In the genomic region with DNA sequence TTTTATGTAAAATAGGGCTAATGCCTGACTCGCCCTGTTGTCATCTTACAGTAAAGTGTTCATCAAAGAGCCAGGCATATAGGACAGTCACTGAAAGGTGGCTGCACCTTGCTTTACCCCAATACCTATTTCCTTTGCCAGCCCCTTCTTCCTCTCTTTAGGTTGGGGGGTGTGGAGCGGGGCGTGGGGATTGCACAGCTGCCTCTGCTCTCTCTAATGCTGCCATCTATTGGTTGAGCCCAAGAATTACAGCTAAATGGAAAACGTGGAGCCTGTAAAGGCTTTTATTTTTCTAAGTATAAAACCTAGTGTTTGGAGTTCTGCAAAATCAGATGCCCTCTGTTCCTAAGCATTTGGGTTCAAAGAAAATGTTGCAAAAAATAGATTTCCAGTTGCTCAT, we compare ENCODE assay signal across 12 cellular contexts. TPM values are rescaled to one million over a fixed set of nuclear protein-coding genes. Genes with fewer than 3 reads are reported as not detected.
DNase-seq lines count a peak whose midpoint lies in the region; ATAC-seq, FAIRE-seq and TF ChIP-seq lines count a peak whose summit lies in the region.
"Had no signal": no experiment of that assay in that cellular context is flagged by ENCODE, and none has a peak within 500 bp of the region (broad histone marks: within the 10 kb centered on the region; RNA-seq: fewer than 3 reads in every experiment).

No MANE protein-coding gene starts in this region.

- H2AFZ ChIP-seq in GM12878 (ENCODE audit: control insufficient read depth, low read depth, low read length): no peak overlapping the region

- peaks cover 0 to 5% of the 10 kb centered on the region in 2 experiments; a peak in 2 of 4 replicates for H3K36me3 ChIP-seq in GM12878 (ENCODE audit: control insufficient read depth in 2 of 2, insufficient read depth in 2 of 2, low read length in 1 of 2)
- H3K36me3 ChIP-seq in right lobe of liver: peaks cover 0 to 4% (median 0%) of the 10 kb centered on the region in 4 donors
- H3K36me3 ChIP-seq in tibial artery: peaks cover 0 to 39% (median 21%) of the 10 kb centered on the region in 3 donors
- H3K36me3 ChIP-seq: thoracic aorta had no signal

- H3K4me3 ChIP-seq in GM12878 (no peak overlapping the region), right lobe of liver (no peak overlapping the region), tibial artery (no peak overlapping the region)
- H3K4me3 ChIP-seq: body of pancreas, thoracic aorta had no signal

- ATAC-seq in HG03354 (IDR thresholded peaks at IDR 0.05; ENCODE audit: poor library complexity, severe bottlenecking, unreplicated experiment) (peak; percentile 52), GM12878 (peak; percentile 77), right lobe of liver (peak; percentile 32 to 52 (median 47)), HG03565 (IDR thresholded peaks at IDR 0.05; ENCODE audit: unreplicated experiment) (no peak)
- ATAC-seq: activated CD4-positive, CD25-positive, alpha-beta regulatory T cell treated with anti-CD3 and anti-CD28 coated beads, Interleukin-2, amount 50 U/mL, for 24 hours; body of pancreas had no signal

- DNase-seq in EL (peak; percentile 1), GM12878 (ENCODE audit: low read depth, low spot score) (no peak), right lobe of liver (no peak), NCI-H1417 treated with DMSO at 0.1 percent for 48 hours (lab: John Stamatoyannopoulos, UW) (no peak), caudate nucleus (lab: John Stamatoyannopoulos, UW) (no peak), tibial artery (no peak)
- DNase-seq: body of pancreas; stimulated activated CD4-positive, alpha-beta T cell treated with anti-CD3 and anti-CD28 coated beads, Interleukin-12 subunit alpha, Interleukin-12 subunit beta, amount 100 ng/mL, for 4 hours had no signal

- H3K27me3 ChIP-seq in GM12878 (replicated peaks in 1 of 2; ENCODE audit: control insufficient read depth in 2 of 2, insufficient read depth in 2 of 2, low read length in 1 of 2): no peaks in the 10 kb centered on the region
- H3K27me3 ChIP-seq in right lobe of liver: no peaks in the 10 kb centered on the region
- no peaks in the 10 kb centered on the region for H3K27me3 ChIP-seq in tibial artery
- H3K27me3 ChIP-seq: body of pancreas had no signal

- no peaks in the 10 kb centered on the region for H4K20me1 ChIP-seq in GM12878 (ENCODE audit: control insufficient read depth, insufficient read depth)

- no peak for TF ChIP-seq POLR2A in GM12878 (IDR thresholded peaks at IDR 0.05; ENCODE audit: low read depth, low read length)
- no peak for TF ChIP-seq POLR2A in right lobe of liver (IDR thresholded peaks at IDR 0.05)

- RAD21 ChIA-PET in GM12878 (lab: Charles Lee; ENCODE audit: unreplicated experiment): interaction anchor here (0.9 to 1.1 kb wide), 2 partner anchors 13 to 118 kb away, joined by 3 to 4 read pairs; no protein-coding TSS in a partner anchor

- H3K79me2 ChIP-seq in GM12878 (ENCODE audit: control insufficient read depth, insufficient read depth, low read length): no peaks in the 10 kb centered on the region

- CTCF ChIA-PET in GM12878 (lab: Yijun Ruan, JAX): interaction anchor here (0.6 to 1.8 kb wide), 15 partner anchors 9 to 118 kb away, joined by 3 to 9 read pairs (median 4); a partner anchor contains a TSS

- H3K9me3 ChIP-seq in GM12878 (replicated peaks; ENCODE audit: control insufficient read depth, insufficient read depth, low read length) (no peaks in the 10 kb centered on the region), right lobe of liver (no peaks in the 10 kb centered on the region), tibial artery (no peaks in the 10 kb centered on the region)
- H3K9me3 ChIP-seq: body of pancreas, thoracic aorta had no signal

- no TSS peak for BruUV-seq in GM12878 (replicated peaks; lab: Mats Ljungman, UMichigan)

- H3K9ac ChIP-seq in GM12878 (ENCODE audit: control insufficient read depth, insufficient read depth, low read length): no peak overlapping the region

- H3K27ac ChIP-seq in GM12878 (ENCODE audit: control insufficient read depth, insufficient read depth): no peak overlapping the region
- H3K27ac ChIP-seq in right lobe of liver: no peak overlapping the region
- no peak overlapping the region for H3K27ac ChIP-seq in caudate nucleus (ENCODE audit: low read depth, low read length)
- H3K27ac ChIP-seq in tibial artery: no peak overlapping the region
- H3K27ac ChIP-seq: body of pancreas, thoracic aorta had no signal

- POLR2A ChIA-PET in GM12878 (lab: Charles Lee): interaction anchor here (0.7 kb wide), 1 partner anchor 118 kb away, joined by 3 read pairs; no protein-coding TSS in a partner anchor

- no peak for TF ChIP-seq EP300 in GM12878 (IDR thresholded peaks at IDR 0.05; ENCODE audit: borderline replicate concordance in 1 of 2, control insufficient read depth in 1 of 2, low read depth in 2 of 2, low read length in 2 of 2)

- FAIRE-seq in GM12878 (lab: Jason Lieb, UNC): no peak

- TF ChIP-seq CTCF in GM12878 (IDR thresholded peaks at IDR 0.05 in 2 of 3, conservative IDR thresholded peaks at IDR 0.05 in 1 of 3; ENCODE audit: control insufficient read depth in 2 of 3, extremely low read depth in 1 of 3, insufficient read depth in 1 of 3, low read depth in 3 of 3, low read length in 3 of 3) (peak; percentile 44 to 67 (median 58)), right lobe of liver (IDR thresholded peaks at IDR 0.05) (peak; percentile 29 to 46 (median 40)), tibial artery (IDR thresholded peaks at IDR 0.05) (peak in 1 of 2 experiments; percentile 10)

- no peak overlapping the region for H3K4me2 ChIP-seq in GM12878 (ENCODE audit: control insufficient read depth, insufficient read depth)

- SMC1A ChIA-PET in GM12878 (lab: Charles Lee; ENCODE audit: uncharacterized antibody, unreplicated experiment): interaction anchor here (1.1 kb wide), 1 partner anchor 118 kb away, joined by 3 read pairs; no protein-coding TSS in a partner anchor

- intact Hi-C loops in GM12878 (cut with micrococcal nuclease; ENCODE audit: unreplicated experiment) (loop anchor here (1.0 kb wide), 1 partner anchor 119 kb away; no protein-coding TSS in a partner anchor), right lobe of liver (cut with DNase I) (no loop called here), tibial artery (cut with DNase I; ENCODE audit: low total_unique reads) (no loop called here)

- peak; percentile 41; the same call in 1 of the 2 replicates for TF ChIP-seq RAD21 in GM12878 (IDR thresholded peaks at IDR 0.05; ENCODE audit: insufficient read depth, low read depth, low read length)

- in situ Hi-C loops in GM12878 (cut with MboI): no loop called here

- 60% methylated on average over 4 of the region's 4 CpGs for WGBS in GM12878 (ENCODE audit: insufficient coverage, insufficient replicate concordance, low lambda C conversion rate, missing lambda C conversion rate)
- 55% methylated on average over 4 of the region's 4 CpGs for WGBS in right lobe of liver (ENCODE audit: insufficient coverage, low coverage, low lambda C conversion rate, missing lambda C conversion rate)

- no peaks in the 10 kb centered on the region for H3K4me1 ChIP-seq in GM12878 (ENCODE audit: control insufficient read depth, insufficient read depth, low read length)
- H3K4me1 ChIP-seq in right lobe of liver: peaks cover 0 to 2% (median 0%) of the 10 kb centered on the region in 4 donors
- H3K4me1 ChIP-seq in tibial artery: no peaks in the 10 kb centered on the region
- H3K4me1 ChIP-seq: body of pancreas had no signal

TF ChIP-seq in GM12878, 131 proteins besides CTCF, POLR2A, EP300 and RAD21:
- no peak for TF ChIP-seq BRCA1 (IDR thresholded peaks at IDR 0.05; ENCODE audit: low read depth, low read length)
- TF ChIP-seq SMC3 (IDR thresholded peaks at IDR 0.05; ENCODE audit: borderline replicate concordance, low read length): 0 out of 2 replicates have a peak, but pooled peaks have one; percentile 5

RNA-seq across cellular contexts. Expression of a gene that starts 47.7 kb away (rescaled TPM):
- total RNA-seq in GM12878 (2013; cell fraction: nucleolus; rRNA removed): 4.0 and 4.8 TPM in 2 replicates
- total RNA-seq in GM12878 (2014; rRNA removed) (9.1 and 12.9 TPM in 2 replicates), GM12878 (2014; rRNA removed; fragmentation: Illumina TruSeq; extraction: Trizol) (15.1 and 16.0 TPM in 2 replicates), GM12878 (2021) (10.8 and 10.9 TPM in 2 replicates), right lobe of liver (10 to 100 TPM; 11.7 to 16.4 (median 12.1) TPM)
- polyA plus RNA-seq in GM12878 (2011; ENCODE audit: low read depth): 8.3 TPM
- polyA plus RNA-seq in GM12878 (2011; rRNA removed) (17.3 and 26.0 TPM in 2 replicates), GM12878 (2014; fragmentation: Illumina TruSeq; extraction: Trizol) (20.4 and 22.0 TPM in 2 replicates), GM12878 (2014; fragmentation: Nextera tagmentation; extraction: Ambion mirVana) (10 to 100 TPM; 14.7 to 15.0 TPM), GM12878 (2014; rRNA removed) (10.6 and 10.7 TPM in 2 replicates), GM12878 (2016; fragmentation: Nextera tagmentation; extraction: Ambion mirVana) (10 to 100 TPM; 16.2 to 16.8 TPM)
- polyA plus RNA-seq in GM12878 (2011; cell fraction: cytosol; rRNA removed): 7.9 and 9.5 TPM in 2 replicates
- 13.9 and 15.6 TPM in 2 replicates for polyA plus RNA-seq in GM12878 (2011; cell fraction: nucleus; rRNA removed)
- polyA plus RNA-seq in GM12878 (2012): 7.8 and 8.3 TPM in 2 replicates
- polyA minus RNA-seq in GM12878 (2011; rRNA and poly(A)+ RNA removed): 9.0 and 11.1 TPM in 2 replicates
- polyA minus RNA-seq in GM12878 (2011; cell fraction: cytosol; rRNA and poly(A)+ RNA removed): 2.8 and 3.1 TPM in 2 replicates
- 4.9 and 5.8 TPM in 2 replicates for polyA minus RNA-seq in GM12878 (2011; cell fraction: nucleus; rRNA and poly(A)+ RNA removed)

RNA-seq across cellular contexts. Expression of a gene that starts 48.0 kb away (rescaled TPM):
- 16.3 and 17.1 TPM in 2 replicates for total RNA-seq in GM12878 (2013; cell fraction: nucleolus; rRNA removed)
- total RNA-seq in GM12878 (2014; rRNA removed) (50.3 and 60.4 TPM in 2 replicates), GM12878 (2014; rRNA removed; fragmentation: Illumina TruSeq; extraction: Trizol) (49.0 and 50.5 TPM in 2 replicates), GM12878 (2021) (46.9 and 47.4 TPM in 2 replicates), right lobe of liver (10 to 100 TPM; 10.1 to 23.1 (median 17.1) TPM)
- polyA plus RNA-seq in GM12878 (2011; ENCODE audit: low read depth): 57.2 TPM
- polyA plus RNA-seq in GM12878 (2011; rRNA removed) (113 and 162 TPM in 2 replicates), GM12878 (2014; fragmentation: Illumina TruSeq; extraction: Trizol) (62.7 and 76.9 TPM in 2 replicates), GM12878 (2014; fragmentation: Nextera tagmentation; extraction: Ambion mirVana) (100 to 1,000 TPM in 1 of 2 experiments, 10 to 100 TPM in 1; 95.4 to 152 TPM), GM12878 (2014; rRNA removed) (37.2 and 47.2 TPM in 2 replicates), GM12878 (2016; fragmentation: Nextera tagmentation; extraction: Ambion mirVana) (100 to 1,000 TPM in 1 of 2 experiments, 10 to 100 TPM in 1; 88.0 to 101 TPM)
- polyA plus RNA-seq in GM12878 (2011; cell fraction: cytosol; rRNA removed): 64.6 and 64.9 TPM in 2 replicates
- 33.6 and 38.0 TPM in 2 replicates for polyA plus RNA-seq in GM12878 (2011; cell fraction: nucleus; rRNA removed)
- 49.4 and 50.7 TPM in 2 replicates for polyA plus RNA-seq in GM12878 (2012)
- 32.3 and 50.2 TPM in 2 replicates for polyA minus RNA-seq in GM12878 (2011; rRNA and poly(A)+ RNA removed)
- 11.1 and 14.5 TPM in 2 replicates for polyA minus RNA-seq in GM12878 (2011; cell fraction: cytosol; rRNA and poly(A)+ RNA removed)
- polyA minus RNA-seq in GM12878 (2011; cell fraction: nucleus; rRNA and poly(A)+ RNA removed): 6.2 and 7.8 TPM in 2 replicates
